ENCODE assay signal across 27 cellular contexts in genomic region chrX:109362101-109362500, GRCh38.
"Had no signal": no experiment of that assay in that cellular context is flagged by ENCODE, and none has a peak within 500 bp of the region (broad histone marks: within the 10 kb centered on the region; RNA-seq: fewer than 3 reads in every experiment).

No MANE protein-coding gene starts in this region.

- H3K9me3 ChIP-seq: Peyer's patch, SJSA1 had no signal

- DNase-seq: activated CD4-positive, alpha-beta T cell treated with anti-CD3 and anti-CD28 coated beads, Interleukin-2, amount 10 ng/mL, durations not matched to agents 24 days and 14 days; activated CD4-positive, alpha-beta T cell treated with anti-CD3 and anti-CD28 coated beads, Interleukin-2, amount 50 U/mL, for 48 hours; activated CD4-positive, CD25-positive, alpha-beta regulatory T cell treated with anti-CD3 and anti-CD28 coated beads, Interleukin-2, amount 50 U/mL, for 72 hours; activated CD8-positive, alpha-beta memory T cell treated with anti-CD3 and anti-CD28 coated beads, Interleukin-2, amount 10 ng/mL, durations not matched to agents 7 days and 5 days; activated gamma-delta T cell; activated naive CD4-positive, alpha-beta T cell treated with anti-CD3 and anti-CD28 coated beads for 36 hours; activated T-cell treated with anti-CD3 and anti-CD28 coated beads, Interleukin-2, amount 50 U/mL, for 24 hours; brain microvascular endothelial cell; cerebellar nuclear complex; IMR-90; KG1; NCI-H1105 treated with DMSO at 0.1 percent for 48 hours; NCI-H1436 treated with DMSO at 0.1 percent for 48 hours; NCI-H187; NCI-H2081 treated with DMSO at 0.1 percent for 48 hours; NCI-H446; NCI-H524; OCI-M1; Peyer's patch; Right ventricle myocardium superior had no signal

- H3K9me3 Mint-ChIP-seq: activated CD4-positive, alpha-beta T cell treated with anti-CD3 and anti-CD28 coated beads, Interleukin-2, amount 10 ng/mL, durations not matched to agents 24 days and 14 days; activated naive CD4-positive, alpha-beta T cell treated with anti-CD3 and anti-CD28 coated beads for 36 hours; activated T-cell treated with anti-CD3 and anti-CD28 coated beads, Interleukin-2, amount 50 U/mL, for 24 hours; activated T-helper 1 cell treated with anti-CD3 and anti-CD28 coated beads, Interleukin-12 subunit alpha, Interleukin-12 subunit beta, Interleukin-2, Interleukin-4 antibody, amounts not matched to agents 30 ng/mL and 10 ng/mL and 1 ng/mL, durations not matched to agents 14 hours and 24 hours and 36 hours; T-helper 1 cell treated with Interleukin-12 subunit alpha and Interleukin-12 subunit beta and Interleukin-4 antibody, amounts not matched to agents 30 μg/mL and 1 μg/mL, for 36 hours; WTC11 had no signal

- H3K27me3 ChIP-seq: brain microvascular endothelial cell, Peyer's patch, SJSA1 had no signal

- H3K4me1 ChIP-seq: Peyer's patch, SJSA1 had no signal

- H3K4me3 Mint-ChIP-seq: activated CD4-positive, alpha-beta T cell treated with anti-CD3 and anti-CD28 coated beads, Interleukin-2, amount 10 ng/mL, durations not matched to agents 24 days and 14 days; activated CD8-positive, alpha-beta memory T cell treated with anti-CD3 and anti-CD28 coated beads, Interleukin-2, amount 10 ng/mL, durations not matched to agents 7 days and 5 days; activated naive CD4-positive, alpha-beta T cell treated with anti-CD3 and anti-CD28 coated beads for 36 hours; activated naive CD8-positive, alpha-beta T cell; activated T-cell treated with anti-CD3 and anti-CD28 coated beads, Interleukin-2, amount 50 U/mL, for 24 hours; activated T-helper 1 cell treated with anti-CD3 and anti-CD28 coated beads, Interleukin-12 subunit alpha, Interleukin-12 subunit beta, Interleukin-2, Interleukin-4 antibody, amounts not matched to agents 30 ng/mL and 10 ng/mL and 1 ng/mL, durations not matched to agents 14 hours and 24 hours and 36 hours; T-helper 1 cell treated with Interleukin-12 subunit alpha and Interleukin-12 subunit beta and Interleukin-4 antibody, amounts not matched to agents 30 μg/mL and 1 μg/mL, for 36 hours; WTC11 had no signal

- H3K27me3 Mint-ChIP-seq: activated CD4-positive, alpha-beta T cell treated with anti-CD3 and anti-CD28 coated beads, Interleukin-2, amount 10 ng/mL, durations not matched to agents 24 days and 14 days; activated CD8-positive, alpha-beta memory T cell treated with anti-CD3 and anti-CD28 coated beads, Interleukin-2, amount 10 ng/mL, durations not matched to agents 7 days and 5 days; activated naive CD8-positive, alpha-beta T cell had no signal

- H3K4me3 ChIP-seq: Peyer's patch, SJSA1 had no signal

- H3K27ac ChIP-seq: brain microvascular endothelial cell, Peyer's patch, RWPE1, SJSA1 had no signal

- ATAC-seq: activated CD8-positive, alpha-beta memory T cell treated with anti-CD3 and anti-CD28 coated beads, Interleukin-2, amount 10 ng/mL, durations not matched to agents 7 days and 5 days; SK-N-SH treated with all-trans-retinoic acid at 6 μM for 48 hours; WTC11 had no signal

- H3K36me3 ChIP-seq: brain microvascular endothelial cell, Peyer's patch, SJSA1 had no signal

- H3K27ac Mint-ChIP-seq: activated CD4-positive, alpha-beta T cell treated with anti-CD3 and anti-CD28 coated beads, Interleukin-2, amount 10 ng/mL, durations not matched to agents 24 days and 14 days; activated CD8-positive, alpha-beta memory T cell treated with anti-CD3 and anti-CD28 coated beads, Interleukin-2, amount 10 ng/mL, durations not matched to agents 7 days and 5 days; activated naive CD4-positive, alpha-beta T cell treated with anti-CD3 and anti-CD28 coated beads for 36 hours; activated naive CD8-positive, alpha-beta T cell; activated T-cell treated with anti-CD3 and anti-CD28 coated beads, Interleukin-2, amount 50 U/mL, for 24 hours; activated T-helper 1 cell treated with anti-CD3 and anti-CD28 coated beads, Interleukin-12 subunit alpha, Interleukin-12 subunit beta, Interleukin-2, Interleukin-4 antibody, amounts not matched to agents 30 ng/mL and 10 ng/mL and 1 ng/mL, durations not matched to agents 14 hours and 24 hours and 36 hours; T-helper 1 cell treated with Interleukin-12 subunit alpha and Interleukin-12 subunit beta and Interleukin-4 antibody, amounts not matched to agents 30 μg/mL and 1 μg/mL, for 36 hours; WTC11 had no signal

- H3K36me3 Mint-ChIP-seq: activated CD8-positive, alpha-beta memory T cell treated with anti-CD3 and anti-CD28 coated beads, Interleukin-2, amount 10 ng/mL, durations not matched to agents 7 days and 5 days; activated naive CD8-positive, alpha-beta T cell; WTC11 had no signal

- H3K4me1 Mint-ChIP-seq: activated CD4-positive, alpha-beta T cell treated with anti-CD3 and anti-CD28 coated beads, Interleukin-2, amount 10 ng/mL, durations not matched to agents 24 days and 14 days; activated CD8-positive, alpha-beta memory T cell treated with anti-CD3 and anti-CD28 coated beads, Interleukin-2, amount 10 ng/mL, durations not matched to agents 7 days and 5 days had no signal
